13 cellular contexts compared by ENCODE assay signal in genomic region chr20:4113996-4114603, GRCh38.
DNase-seq lines count a peak whose midpoint lies in the region; ATAC-seq and TF ChIP-seq lines count a peak whose summit lies in the region.
"Had no signal": no experiment of that assay in that cellular context is flagged by ENCODE, and none has a peak within 500 bp of the region (broad histone marks: within the 10 kb centered on the region; RNA-seq: fewer than 3 reads in every experiment).

No MANE protein-coding gene starts in this region.

- H3K27ac ChIP-seq in WERI-Rb-1 (no peak overlapping the region), parathyroid adenoma (no peak overlapping the region)
- H3K27ac ChIP-seq: spleen had no signal

- H2AFZ ChIP-seq in parathyroid adenoma, result peak overlapping the region; percentile 10

- no peak overlapping the region for H3K4me2 ChIP-seq in parathyroid adenoma (ENCODE audit: low read length)

- peaks cover 27% of the 10 kb centered on the region for H3K4me1 ChIP-seq in parathyroid adenoma

- H3K9me3 ChIP-seq in WERI-Rb-1 (ENCODE audit: severe bottlenecking) (no peaks in the 10 kb centered on the region), parathyroid adenoma (ENCODE audit: control insufficient read depth, low read length) (no peaks in the 10 kb centered on the region)
- H3K9me3 ChIP-seq: spleen had no signal

- TF ChIP-seq CTCF in WERI-Rb-1 (IDR thresholded peaks at IDR 0.05; ENCODE audit: low read depth, low read length) (no peak), parathyroid adenoma (IDR thresholded peaks at IDR 0.05) (no peak)

- DNase-seq in activated CD8-positive, alpha-beta memory T cell treated with anti-CD3 and anti-CD28 coated beads for 24 hours, result peak; percentile 35
- DNase-seq in activated CD8-positive, alpha-beta memory T cell treated with anti-CD3 and anti-CD28 coated beads, Interleukin-2, amount 50 U/mL, for 48 hours, result no peak
- peak; percentile 4 for DNase-seq in NCI-H1694 treated with DMSO at 0.1 percent for 48 hours (lab: John Stamatoyannopoulos, UW)
- DNase-seq in WERI-Rb-1, result peak; percentile 30
- DNase-seq in effector CD8-positive, alpha-beta T cell (lab: John Stamatoyannopoulos, UW), result no peak
- DNase-seq: activated T-cell treated with anti-CD3 and anti-CD28 coated beads for 4 hours, kidney glomerular epithelial cell, NCI-H1436, SHP77 treated with DMSO at 0.1 percent for 48 hours, spleen had no signal

- no peaks in the 10 kb centered on the region for H3K27me3 ChIP-seq in WERI-Rb-1 (ENCODE audit: insufficient read depth, low read depth, severe bottlenecking)
- no peaks in the 10 kb centered on the region for H3K27me3 ChIP-seq in parathyroid adenoma (ENCODE audit: control insufficient read depth, insufficient read depth, low read length)

- no peaks in the 10 kb centered on the region for H3K79me2 ChIP-seq in parathyroid adenoma

- H3K9ac ChIP-seq in parathyroid adenoma, result no peak overlapping the region

- no peaks in the 10 kb centered on the region for H3K36me3 ChIP-seq in WERI-Rb-1
- H3K36me3 ChIP-seq in parathyroid adenoma (ENCODE audit: control insufficient read depth, insufficient read depth, low read length), result no peaks in the 10 kb centered on the region
- H3K36me3 ChIP-seq: spleen had no signal

- H3K4me3 ChIP-seq in WERI-Rb-1 (ENCODE audit: low read depth, low read length) (no peak overlapping the region), parathyroid adenoma (ENCODE audit: low read depth, low read length) (no peak overlapping the region)
- H3K4me3 ChIP-seq: spleen had no signal

- ATAC-seq in GM18520 (IDR thresholded peaks at IDR 0.05; ENCODE audit: unreplicated experiment) (no peak), GM21381 (IDR thresholded peaks at IDR 0.05; ENCODE audit: unreplicated experiment) (no peak)

Comparison
In these comparisons a context has a peak if more than half of its experiments do, and no peak if none do; other contexts are left out.
1. DNase-seq: peak in activated CD8-positive, alpha-beta memory T cell treated with anti-CD3 and anti-CD28 coated beads for 24 hours (single experiment), NCI-H1694 treated with DMSO at 0.1 percent for 48 hours (single experiment) and WERI-Rb-1 (single experiment); none in activated CD8-positive, alpha-beta memory T cell treated with anti-CD3 and anti-CD28 coated beads, Interleukin-2, amount 50 U/mL, for 48 hours (single experiment) and effector CD8-positive, alpha-beta T cell (single experiment).